16 cellular contexts compared by ENCODE assay signal in genomic region chr1:15858069-15858670, GRCh38. TPM values are rescaled to one million over a fixed set of nuclear protein-coding genes. Genes with fewer than 3 reads are reported as not detected.
DNase-seq lines count a peak whose midpoint lies in the region; ATAC-seq, FAIRE-seq and TF ChIP-seq lines count a peak whose summit lies in the region.
"Had no signal": no experiment of that assay in that cellular context is flagged by ENCODE, and none has a peak within 500 bp of the region (broad histone marks: within the 10 kb centered on the region; RNA-seq: fewer than 3 reads in every experiment).

No MANE protein-coding gene starts in this region.

- TF ChIP-seq CTCF in HCT116 (IDR thresholded peaks at IDR 0.05 in 2 of 3, conservative IDR thresholded peaks at IDR 0.05 in 1 of 3; ENCODE audit: borderline replicate concordance in 1 of 3, insufficient read depth in 1 of 3, low read depth in 2 of 3, low read length in 2 of 3) (no peak), K562 (IDR thresholded peaks at IDR 0.05 in 2 of 3, conservative IDR thresholded peaks at IDR 0.05 in 1 of 3; ENCODE audit: insufficient read depth in 2 of 3, low read depth in 1 of 3, low read length in 3 of 3) (no peak), progenitor cell of endocrine pancreas (IDR thresholded peaks at IDR 0.05; ENCODE audit: unreplicated experiment) (no peak)

- no peak for FAIRE-seq in K562 (lab: Jason Lieb, UNC)
- FAIRE-seq: GM18507, kidney had no signal

- DNase-seq in activated T-cell treated with anti-CD3 and anti-CD28 coated beads, Interleukin-2, amount 50 U/mL, for 72 hours, result no peak
- no peak for DNase-seq in activated T-cell treated with anti-CD3 and anti-CD28 coated beads, Interleukin-2, amount 50 U/mL, for 1 hour
- DNase-seq in HCT116 (ENCODE audit: low read depth, low spot score) (no peak), K562 (ENCODE audit: extremely low read depth in 1 of 4, low spot score in 3 of 4) (no peak), progenitor cell of endocrine pancreas (ENCODE audit: low spot score, unreplicated experiment) (no peak), nucleus accumbens (lab: John Stamatoyannopoulos, UW) (no peak), COR-L47 (lab: John Stamatoyannopoulos, UW) (no peak), amniotic stem cell (lab: John Stamatoyannopoulos, UW) (no peak)
- DNase-seq: activated T-cell treated with anti-CD3 and anti-CD28 coated beads, Interleukin-2, amount 50 U/mL, for 48 hours; foreskin keratinocyte; kidney; NCI-H524 treated with DMSO at 0.1 percent for 48 hours had no signal

- H3K4me2 ChIP-seq in HCT116 (ENCODE audit: low read length) (no peak overlapping the region), K562 (ENCODE audit: insufficient read depth, low read length) (no peak overlapping the region)

- TF ChIP-seq EP300 in K562 (IDR thresholded peaks at IDR 0.05; ENCODE audit: low read length), result no peak

- H3K9ac ChIP-seq in HCT116 (ENCODE audit: low read length), result no peak overlapping the region
- no peak overlapping the region for H3K9ac ChIP-seq in K562 (ENCODE audit: insufficient read depth in 1 of 2, low read depth in 2 of 2, low read length in 2 of 2)

- H4K20me1 ChIP-seq in HCT116 (ENCODE audit: insufficient read depth) (peaks cover 12% of the 10 kb centered on the region), K562 (replicated peaks; ENCODE audit: control insufficient read depth, insufficient read depth, low read length) (peaks cover 4% of the 10 kb centered on the region; the same call in 1 of the 2 replicates)

- CTCF ChIA-PET in HCT116 (lab: Charles Lee) (interaction anchor here (0.7 kb wide), 1 partner anchor 43 kb away, joined by 3 read pairs; no protein-coding TSS in a partner anchor), K562 (lab: Yijun Ruan, JAX; ENCODE audit: low intra/inter-chr PET ratio) (no interaction called here)

- no peaks in the 10 kb centered on the region for H3K9me3 Mint-ChIP-seq in activated T-cell treated with anti-CD3 and anti-CD28 coated beads, Interleukin-2, amount 50 U/mL, for 72 hours
- H3K9me3 Mint-ChIP-seq in progenitor cell of endocrine pancreas (ENCODE audit: low read depth), result no peaks in the 10 kb centered on the region
- H3K9me3 Mint-ChIP-seq: memory B cell had no signal

- WGBS in K562 (ENCODE audit: insufficient coverage, low coverage, missing lambda C conversion rate), result 74% methylated on average over 6 of the region's 6 CpGs

- H3K36me3 Mint-ChIP-seq in activated T-cell treated with anti-CD3 and anti-CD28 coated beads, Interleukin-2, amount 50 U/mL, for 72 hours (ENCODE audit: insufficient read depth in 2 of 2), result no peaks in the 10 kb centered on the region
- H3K36me3 Mint-ChIP-seq in progenitor cell of endocrine pancreas (ENCODE audit: insufficient read depth), result no peaks in the 10 kb centered on the region

- H3K27me3 ChIP-seq in HCT116 (ENCODE audit: insufficient read depth, low read length), result no peaks in the 10 kb centered on the region
- no peaks in the 10 kb centered on the region for H3K27me3 ChIP-seq in K562 (ENCODE audit: control insufficient read depth in 2 of 2, insufficient read depth in 2 of 2, low read length in 2 of 2)
- H3K27me3 ChIP-seq: foreskin keratinocyte, spleen had no signal

- H3K4me3 ChIP-seq in HCT116 (replicated peaks in 1 of 2; ENCODE audit: low read depth in 1 of 2, low read length in 2 of 2), result no peak overlapping the region
- H3K4me3 ChIP-seq in K562, result no peak overlapping the region
- H3K4me3 ChIP-seq: spleen had no signal

- in situ Hi-C loops in K562 (cut with MboI), result loop anchor here (25.0 kb wide), 1 partner anchor 1004 kb away; no protein-coding TSS in a partner anchor

- H2AFZ ChIP-seq in HCT116 (ENCODE audit: low read depth, low read length, poor library complexity, severe bottlenecking), result no peak overlapping the region
- H2AFZ ChIP-seq in K562 (ENCODE audit: low read depth, low read length), result no peak overlapping the region

- no peak for TF ChIP-seq RAD21 in HCT116 (IDR thresholded peaks at IDR 0.05; ENCODE audit: low read depth)
- TF ChIP-seq RAD21 in K562 (CRISPR knock-in tag; conservative IDR thresholded peaks at IDR 0.05 in 1 of 2, IDR thresholded peaks at IDR 0.05 in 1 of 2), result no peak

- H3K9me3 ChIP-seq in HCT116 (ENCODE audit: control insufficient read depth in 1 of 2, insufficient read depth in 1 of 2, low read depth in 1 of 2, low read length in 2 of 2), result no peaks in the 10 kb centered on the region
- H3K9me3 ChIP-seq in K562 (replicated peaks; ENCODE audit: control insufficient read depth, insufficient read depth, low read depth, low read length), result no peaks in the 10 kb centered on the region
- H3K9me3 ChIP-seq: spleen had no signal

- H3K27ac Mint-ChIP-seq in activated T-cell treated with anti-CD3 and anti-CD28 coated beads, Interleukin-2, amount 50 U/mL, for 72 hours, result peak overlapping the region; percentile 6
- peak overlapping the region; percentile 68 for H3K27ac Mint-ChIP-seq in progenitor cell of endocrine pancreas
- H3K27ac Mint-ChIP-seq: memory B cell had no signal

- ATAC-seq in activated T-cell treated with anti-CD3 and anti-CD28 coated beads, Interleukin-2, amount 50 U/mL, for 72 hours (replicated peaks in 1 of 2), result no peak
- ATAC-seq in HCT116, result peak; percentile 40
- ATAC-seq in K562, result peak; percentile 10; the same call in 1 of the 3 replicates
- ATAC-seq: foreskin keratinocyte had no signal

- H3K27ac ChIP-seq in HCT116 (ENCODE audit: low read depth, low read length) (no peak overlapping the region), K562 (ENCODE audit: extremely low read depth, low read depth, low read length) (peak overlapping the region; percentile 51; the same call in 1 of the 3 replicates)
- H3K27ac ChIP-seq: epithelial cell of prostate, foreskin keratinocyte, spleen had no signal

- H3K4me1 Mint-ChIP-seq in activated T-cell treated with anti-CD3 and anti-CD28 coated beads, Interleukin-2, amount 50 U/mL, for 72 hours (ENCODE audit: low read depth), result peaks cover 16% of the 10 kb centered on the region
- H3K4me1 Mint-ChIP-seq in progenitor cell of endocrine pancreas (ENCODE audit: low read depth), result no peaks in the 10 kb centered on the region

- no peak for TF ChIP-seq POLR2A in HCT116 (IDR thresholded peaks at IDR 0.05; ENCODE audit: borderline replicate concordance, extremely low read depth, insufficient read depth, insufficient read length)
- TF ChIP-seq POLR2A in K562 (conservative IDR thresholded peaks at IDR 0.05), result no peak

- peaks cover 98% of the 10 kb centered on the region for H3K79me2 ChIP-seq in HCT116 (ENCODE audit: insufficient read depth, low read length)
- H3K79me2 ChIP-seq in K562 (ENCODE audit: control insufficient read depth, insufficient read depth, low read length), result peaks cover 97% of the 10 kb centered on the region

- BruUV-seq in HCT116 (replicated peaks; lab: Mats Ljungman, UMichigan), result no TSS peak
- no TSS peak for BruUV-seq in K562 (replicated peaks; lab: Mats Ljungman, UMichigan)

- H3K36me3 ChIP-seq in HCT116 (ENCODE audit: control insufficient read depth in 1 of 2, insufficient read depth in 2 of 2, low read length in 2 of 2), result no peaks in the 10 kb centered on the region
- peaks cover 12% of the 10 kb centered on the region for H3K36me3 ChIP-seq in K562 (ENCODE audit: control insufficient read depth, insufficient read depth, low read length)
- H3K36me3 ChIP-seq: spleen had no signal

- POLR2A ChIA-PET in HCT116 (lab: Charles Lee) (interaction anchor here (0.6 to 0.7 kb wide), 2 partner anchors 179 to 763 kb away, joined by 3 read pairs; no protein-coding TSS in a partner anchor), K562 (lab: Yijun Ruan, JAX) (interaction anchor here (0.8 to 2.6 kb wide), 6 partner anchors 9 to 24 kb away, joined by 3 to 27 read pairs (median 6); partner anchors contain the start of gene SPEN)

- no peaks in the 10 kb centered on the region for H3K9me1 ChIP-seq in K562 (ENCODE audit: control insufficient read depth, insufficient read depth, low read length)

- no peaks in the 10 kb centered on the region for H3K27me3 Mint-ChIP-seq in activated T-cell treated with anti-CD3 and anti-CD28 coated beads, Interleukin-2, amount 50 U/mL, for 72 hours (ENCODE audit: low read depth)
- no peaks in the 10 kb centered on the region for H3K27me3 Mint-ChIP-seq in progenitor cell of endocrine pancreas
- H3K27me3 Mint-ChIP-seq: memory B cell had no signal

- RAD21 ChIA-PET in HCT116 (lab: Charles Lee; ENCODE audit: low non-redundant PET in 1 of 2, low total read pairs in 2 of 2, uncharacterized antibody in 2 of 2, unreplicated experiment in 2 of 2), result no interaction called here

- no peaks in the 10 kb centered on the region for H3K9me2 ChIP-seq in HCT116 (ENCODE audit: insufficient read depth)

- H3K4me1 ChIP-seq in HCT116 (ENCODE audit: control insufficient read depth in 1 of 2, insufficient read depth in 2 of 2, low read length in 2 of 2), result peaks cover 4 to 9% of the 10 kb centered on the region in 2 experiments; a peak in 2 of 4 replicates
- H3K4me1 ChIP-seq in K562 (replicated peaks in 1 of 2; ENCODE audit: control insufficient read depth in 2 of 2, insufficient read depth in 2 of 2, low read length in 2 of 2), result peaks cover 12 to 17% of the 10 kb centered on the region in 2 experiments

- intact Hi-C loops in HCT116 (cut with micrococcal nuclease) (no loop called here), K562 (cut with micrococcal nuclease) (no loop called here)

- peak overlapping the region in 1 of 2 donors; percentile 17 for H3K4me3 Mint-ChIP-seq in activated T-cell treated with anti-CD3 and anti-CD28 coated beads, Interleukin-2, amount 50 U/mL, for 72 hours
- H3K4me3 Mint-ChIP-seq in progenitor cell of endocrine pancreas (ENCODE audit: low read depth), result no peak overlapping the region
- H3K4me3 Mint-ChIP-seq: memory B cell had no signal

RNA-seq across cellular contexts. Expression of gene SPEN, which starts 10.7 kb away (rescaled TPM):
- 10 to 100 TPM; 53.5 to 56.9 TPM for total RNA-seq in activated T-cell treated with anti-CD3 and anti-CD28 coated beads, Interleukin-2, amount 50 U/mL, for 72 hours
- 58.6 TPM for total RNA-seq in HCT116 (2021; ENCODE audit: unreplicated experiment)
- 48.1 and 55.9 TPM in 2 replicates for polyA plus RNA-seq in HCT116 (2012)
- total RNA-seq in K562 (2011; cell fraction: chromatin; rRNA removed; ENCODE audit: low replicate concordance), result 154 and 372 TPM in 2 replicates
- 64.2 and 82.1 TPM in 2 replicates for total RNA-seq in K562 (2011; cell fraction: nucleolus; rRNA removed)
- 125 and 165 TPM in 2 replicates for total RNA-seq in K562 (2011; cell fraction: nucleoplasm; rRNA removed)
- 27.2 and 27.8 TPM in 2 replicates for total RNA-seq in K562 (2014; rRNA removed)
- 29.9 and 36.1 TPM in 2 replicates for total RNA-seq in K562 (2014; rRNA removed; fragmentation: Illumina TruSeq; extraction: Trizol)
- 24.5 and 29.1 TPM in 2 replicates for total RNA-seq in K562 (2015; rRNA removed; fragmentation: Illumina TruSeq; extraction: Trizol)
- 72.1 and 80.2 TPM in 2 replicates for total RNA-seq in K562 (2021)
- polyA plus RNA-seq in K562 (2011; rRNA removed), result 11.9 and 16.4 TPM in 2 replicates
- polyA plus RNA-seq in K562 (2011; cell fraction: cytosol; rRNA removed), result 9.5 and 13.0 TPM in 2 replicates
- polyA plus RNA-seq in K562 (2011; cell fraction: nucleus; rRNA removed), result 46.3 and 63.2 TPM in 2 replicates
- 54.0 and 72.6 TPM in 2 replicates for polyA plus RNA-seq in K562 (2012)
- polyA plus RNA-seq in K562 (2014; fragmentation: Illumina TruSeq; extraction: Trizol), result 87.5 and 87.6 TPM in 2 replicates
- 10 to 100 TPM in 1 of 2 experiments, 1 to 10 TPM in 1; 5.7 to 13.1 TPM for polyA plus RNA-seq in K562 (2014; fragmentation: Nextera tagmentation; extraction: Ambion mirVana)
- 31.9 and 34.6 TPM in 2 replicates for polyA plus RNA-seq in K562 (2014; rRNA removed)
- 52.8 and 75.1 TPM in 2 replicates for polyA minus RNA-seq in K562 (2011; rRNA and poly(A)+ RNA removed)
- 38.6 and 44.5 TPM in 2 replicates for polyA minus RNA-seq in K562 (2011; cell fraction: cytosol; rRNA and poly(A)+ RNA removed)
- 32.0 and 67.9 TPM in 2 replicates for polyA minus RNA-seq in K562 (2011; cell fraction: nucleus; rRNA and poly(A)+ RNA removed)
- total RNA-seq in progenitor cell of endocrine pancreas, result 55.8 and 58.0 TPM in 2 replicates

RNA-seq across cellular contexts. Expression of gene UQCRHL, which starts 50.7 kb away (rescaled TPM):
- total RNA-seq in activated T-cell treated with anti-CD3 and anti-CD28 coated beads, Interleukin-2, amount 50 U/mL, for 72 hours, result 1 to 10 TPM; 2.2 to 2.9 TPM
- total RNA-seq in HCT116 (2021; ENCODE audit: unreplicated experiment), result 2.5 TPM
- polyA plus RNA-seq in HCT116 (2012), result 4.8 and 7.1 TPM in 2 replicates
- total RNA-seq in K562 (2011; cell fraction: chromatin; rRNA removed; ENCODE audit: low replicate concordance), result 2.3 and 3.2 TPM in 2 replicates
- total RNA-seq in K562 (2011; cell fraction: nucleolus; rRNA removed), result 2.8 TPM in 2 replicates
- total RNA-seq in K562 (2011; cell fraction: nucleoplasm; rRNA removed), result 4.1 and 4.2 TPM in 2 replicates
- 40.7 and 76.9 TPM in 2 replicates for total RNA-seq in K562 (2014; rRNA removed)
- 41.3 and 45.7 TPM in 2 replicates for total RNA-seq in K562 (2014; rRNA removed; fragmentation: Illumina TruSeq; extraction: Trizol)
- 19.4 and 21.8 TPM in 2 replicates for total RNA-seq in K562 (2015; rRNA removed; fragmentation: Illumina TruSeq; extraction: Trizol)
- total RNA-seq in K562 (2021), result 5.1 and 5.9 TPM in 2 replicates
- polyA plus RNA-seq in K562 (2011; rRNA removed), result 26.3 and 27.6 TPM in 2 replicates
- 3.9 and 8.7 TPM in 2 replicates for polyA plus RNA-seq in K562 (2011; cell fraction: cytosol; rRNA removed)
- 2.2 and 6.0 TPM in 2 replicates for polyA plus RNA-seq in K562 (2011; cell fraction: nucleus; rRNA removed)
- polyA plus RNA-seq in K562 (2012), result 9.1 and 25.6 TPM in 2 replicates
- 17.6 and 18.9 TPM in 2 replicates for polyA plus RNA-seq in K562 (2014; fragmentation: Illumina TruSeq; extraction: Trizol)
- 10 to 100 TPM; 20.4 to 25.8 TPM for polyA plus RNA-seq in K562 (2014; fragmentation: Nextera tagmentation; extraction: Ambion mirVana)
- polyA plus RNA-seq in K562 (2014; rRNA removed), result 13.2 and 27.2 TPM in 2 replicates
- polyA minus RNA-seq in K562 (2011; rRNA and poly(A)+ RNA removed), result 6.5 and 7.8 TPM in 2 replicates
- 9.1 and 15.2 TPM in 2 replicates for polyA minus RNA-seq in K562 (2011; cell fraction: cytosol; rRNA and poly(A)+ RNA removed)
- polyA minus RNA-seq in K562 (2011; cell fraction: nucleus; rRNA and poly(A)+ RNA removed), result 0.67 and 3.4 TPM in 2 replicates
- total RNA-seq in progenitor cell of endocrine pancreas, result 2.4 and 3.5 TPM in 2 replicates

Comparison
In these comparisons a context has a peak if more than half of its experiments do, and no peak if none do; other contexts are left out.
1. ATAC-seq: peak in HCT116 (single experiment) and K562 (single experiment); none in activated T-cell treated with anti-CD3 and anti-CD28 coated beads, Interleukin-2, amount 50 U/mL, for 72 hours (0 of 2).